17 cellular contexts compared by ENCODE assay signal in the genomic region with DNA sequence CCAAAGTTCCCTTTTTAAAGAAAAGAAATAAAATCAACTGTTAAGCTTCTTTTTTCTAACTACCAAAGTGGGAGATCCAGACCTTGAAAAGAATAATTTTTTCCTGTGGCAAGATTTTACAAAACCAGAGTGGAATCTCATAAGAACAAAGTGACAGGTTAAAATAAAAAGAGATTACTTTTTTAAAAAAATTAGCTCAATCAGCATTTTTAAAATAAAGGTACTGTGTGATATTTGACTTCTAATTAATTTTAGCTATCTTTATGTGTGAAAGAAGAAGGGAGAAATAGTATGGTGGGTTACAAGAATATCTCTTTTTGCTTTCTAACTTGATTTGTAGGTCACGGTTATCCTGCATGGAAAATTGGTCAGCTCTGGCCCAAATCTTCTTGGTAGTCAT.
A peak's percentile ranks its signal among the peaks of the same experiment; 100 is the strongest.
DNase-seq lines count a peak whose midpoint lies in the region; ATAC-seq, FAIRE-seq and TF ChIP-seq lines count a peak whose summit lies in the region.
"Had no signal": no experiment of that assay in that cellular context is flagged by ENCODE, and none has a peak within 500 bp of the region (broad histone marks: within the 10 kb centered on the region; RNA-seq: fewer than 3 reads in every experiment).

No MANE protein-coding gene starts in this region.

- no peak overlapping the region for H3K4me3 Mint-ChIP-seq in memory B cell
- H3K4me3 Mint-ChIP-seq: CD8-positive, alpha-beta T cell; H9 had no signal

- BruUV-seq in IMR-90 (replicated peaks; lab: Mats Ljungman, UMichigan): no TSS peak
- no TSS peak for BruUV-seq in K562 (replicated peaks; lab: Mats Ljungman, UMichigan)

- H3K36me3 Mint-ChIP-seq in memory B cell: peaks cover 28% of the 10 kb centered on the region

- H3K27me3 ChIP-seq in IMR-90 (ENCODE audit: control insufficient read depth, insufficient read depth, low read length): no peaks in the 10 kb centered on the region
- H3K27me3 ChIP-seq in K562 (ENCODE audit: control insufficient read depth in 2 of 2, insufficient read depth in 2 of 2, low read length in 2 of 2): no peaks in the 10 kb centered on the region

- no peak overlapping the region for H2AK9ac ChIP-seq in IMR-90 (replicated peaks; ENCODE audit: low read depth, low read length, poor library complexity)

- no peak overlapping the region for H2BK5ac ChIP-seq in IMR-90 (ENCODE audit: low read depth, low read length, poor library complexity, severe bottlenecking)

- no peak overlapping the region for H2AK5ac ChIP-seq in IMR-90 (ENCODE audit: low read depth, low read length)

- H3K4me2 ChIP-seq in A549 (no peak overlapping the region), IMR-90 (ENCODE audit: low read depth, low read length) (no peak overlapping the region), K562 (ENCODE audit: insufficient read depth, low read length) (no peak overlapping the region)

- H4K5ac ChIP-seq in IMR-90 (ENCODE audit: low read depth, low read length): no peak overlapping the region

- in situ Hi-C loops in IMR-90 (cut with MboI; ENCODE audit: low sequenced_read_pairs): no loop called here
- in situ Hi-C loops in K562 (cut with MboI): no loop called here

- H3K14ac ChIP-seq in IMR-90 (replicated peaks; ENCODE audit: low read depth, low read length): no peak overlapping the region

- H3K9me3 Mint-ChIP-seq in memory B cell: peaks cover 9% of the 10 kb centered on the region

- H3K23ac ChIP-seq in IMR-90 (ENCODE audit: low read depth, low read length): no peak overlapping the region

- FAIRE-seq in A549 (lab: Jason Lieb, UNC) (no peak), K562 (lab: Jason Lieb, UNC) (no peak), GM19239 (lab: Jason Lieb, UNC) (no peak)
- FAIRE-seq: D721Med, GM12892 had no signal

- TF ChIP-seq CTCF in A549 (IDR thresholded peaks at IDR 0.05): no peak
- TF ChIP-seq CTCF in IMR-90 (conservative IDR thresholded peaks at IDR 0.05; ENCODE audit: low read depth, low read length): no peak
- no peak for TF ChIP-seq CTCF in K562 (IDR thresholded peaks at IDR 0.05 in 2 of 3, conservative IDR thresholded peaks at IDR 0.05 in 1 of 3; ENCODE audit: insufficient read depth in 2 of 3, low read depth in 1 of 3, low read length in 3 of 3)

- TF ChIP-seq POLR2A in A549 (IDR thresholded peaks at IDR 0.05; ENCODE audit: low read length) (no peak), IMR-90 (IDR thresholded peaks at IDR 0.05; ENCODE audit: low read depth, low read length) (no peak), K562 (conservative IDR thresholded peaks at IDR 0.05) (no peak)

- H3K9ac ChIP-seq in IMR-90 (ENCODE audit: low read depth, low read length) (no peak overlapping the region), K562 (ENCODE audit: insufficient read depth in 1 of 2, low read depth in 2 of 2, low read length in 2 of 2) (no peak overlapping the region)

- H3K4me3 ChIP-seq in A549 (no peak overlapping the region), IMR-90 (ENCODE audit: insufficient read depth, low read depth, low read length) (no peak overlapping the region), K562 (no peak overlapping the region)

- H2BK20ac ChIP-seq in IMR-90 (ENCODE audit: low read depth, low read length): no peak overlapping the region

- dilution Hi-C loops in IMR-90 (cut with HindIII; ENCODE audit: low sequenced_read_pairs, unreplicated experiment): no loop called here

- H3K79me2 ChIP-seq in K562 (ENCODE audit: control insufficient read depth, insufficient read depth, low read length): no peaks in the 10 kb centered on the region

- no peak overlapping the region for H4K8ac ChIP-seq in IMR-90 (ENCODE audit: low read depth in 2 of 2, low read length in 2 of 2)

- DNase-seq in A549 (ENCODE audit: low read depth in 1 of 2, low spot score in 1 of 2) (no peak), IMR-90 (no peak), K562 (ENCODE audit: extremely low read depth in 1 of 4, low spot score in 3 of 4) (no peak), memory B cell (ENCODE audit: low spot score in 2 of 2) (no peak), islet precursor cell (no peak), GM19239 (ENCODE audit: insufficient read length, low spot score) (no peak), NK-92 (lab: John Stamatoyannopoulos, UW; ENCODE audit: unreplicated experiment) (no peak)
- DNase-seq: CD8-positive, alpha-beta T cell; DMS79 treated with DMSO at 0.1 percent for 48 hours; H9; NCI-H226; NCI-H526 treated with DMSO at 0.1 percent for 48 hours; Right ventricle myocardium superior had no signal

- intact Hi-C loops in IMR-90 (cut with micrococcal nuclease) (no loop called here), K562 (cut with micrococcal nuclease) (no loop called here)

- ATAC-seq in A549 (no peak), IMR-90 (ENCODE audit: low read depth) (no peak), K562 (no peak), memory B cell (ENCODE audit: low read depth) (no peak), GM19452 (IDR thresholded peaks at IDR 0.05; ENCODE audit: unreplicated experiment) (no peak)
- ATAC-seq: CD8-positive, alpha-beta T cell; Panc1 had no signal

- H2AFZ ChIP-seq in IMR-90 (replicated peaks; ENCODE audit: low read length, poor library complexity) (no peak overlapping the region), K562 (ENCODE audit: low read depth, low read length) (no peak overlapping the region)

- H4K20me1 ChIP-seq in IMR-90 (ENCODE audit: insufficient read depth, low read length) (no peaks in the 10 kb centered on the region), K562 (replicated peaks; ENCODE audit: control insufficient read depth, insufficient read depth, low read length) (no peaks in the 10 kb centered on the region)

- TF ChIP-seq RAD21 in A549 (conservative IDR thresholded peaks at IDR 0.05 in 1 of 2, IDR thresholded peaks at IDR 0.05 in 1 of 2): no peak
- TF ChIP-seq RAD21 in IMR-90 (IDR thresholded peaks at IDR 0.05; ENCODE audit: low read length): no peak
- TF ChIP-seq RAD21 in K562 (CRISPR knock-in tag; conservative IDR thresholded peaks at IDR 0.05 in 1 of 2, IDR thresholded peaks at IDR 0.05 in 1 of 2): no peak

- H3K9me3 ChIP-seq in A549 (no peaks in the 10 kb centered on the region), IMR-90 (ENCODE audit: control insufficient read depth, insufficient read depth, low read length) (0 out of 2 replicates have a peak, but pooled peaks cover 3% of the 10 kb centered on the region), K562 (replicated peaks; ENCODE audit: control insufficient read depth, insufficient read depth, low read depth, low read length) (peaks cover 10% of the 10 kb centered on the region)

- no peaks in the 10 kb centered on the region for H3K36me3 ChIP-seq in IMR-90 (ENCODE audit: control insufficient read depth, insufficient read depth, low read length)
- H3K36me3 ChIP-seq in K562 (ENCODE audit: control insufficient read depth, insufficient read depth, low read length): no peaks in the 10 kb centered on the region

- WGBS in A549 (ENCODE audit: missing lambda C conversion rate): 96% methylated on average over 1 of the region's 1 CpG
- no CpG with 5 or more reads among the region's 1 CpG for WGBS in IMR-90 (ENCODE audit: extremely low coverage in 2 of 2, insufficient read length in 1 of 2), 2 experiments
- 35% methylated on average over 1 of the region's 1 CpG for WGBS in K562 (ENCODE audit: insufficient coverage, low coverage, missing lambda C conversion rate)

- H3K9me1 ChIP-seq in IMR-90 (ENCODE audit: insufficient read depth, low read length) (no peaks in the 10 kb centered on the region), K562 (ENCODE audit: control insufficient read depth, insufficient read depth, low read length) (no peaks in the 10 kb centered on the region)

- peaks cover 9% of the 10 kb centered on the region for H3K4me1 Mint-ChIP-seq in memory B cell
- H3K4me1 Mint-ChIP-seq: H9 had no signal

- H3K27me3 Mint-ChIP-seq in memory B cell: no peaks in the 10 kb centered on the region

- peaks cover 12% of the 10 kb centered on the region in 2 experiments; a peak in 3 of 4 replicates for H3K79me1 ChIP-seq in IMR-90 (ENCODE audit: low read depth in 1 of 2, low read length in 2 of 2)

- no peak overlapping the region for H3K56ac ChIP-seq in IMR-90 (ENCODE audit: extremely low read depth, insufficient read depth, low read length)

- H3K4me1 ChIP-seq in A549 (peaks cover 11% of the 10 kb centered on the region; the same call in 1 of the 3 replicates), IMR-90 (ENCODE audit: control insufficient read depth, insufficient read depth, low read length) (peaks cover 11% of the 10 kb centered on the region), K562 (replicated peaks in 1 of 2; ENCODE audit: control insufficient read depth in 2 of 2, insufficient read depth in 2 of 2, low read length in 2 of 2) (no peaks in the 10 kb centered on the region)

- CTCF ChIA-PET in A549 (lab: Yijun Ruan, JAX): interaction anchor here (1.3 kb wide), 2 partner anchors 38 to 284 kb away, joined by 4 to 6 read pairs; no protein-coding TSS in a partner anchor
- CTCF ChIA-PET in IMR-90 (lab: Yijun Ruan, JAX): interaction anchor here (0.6 to 1.2 kb wide), 4 partner anchors 9 to 64 kb away, joined by 3 to 5 read pairs (median 4); no protein-coding TSS in a partner anchor
- CTCF ChIA-PET in K562 (lab: Yijun Ruan, JAX; ENCODE audit: low intra/inter-chr PET ratio): no interaction called here

- H3K4ac ChIP-seq in IMR-90 (ENCODE audit: low read depth, low read length): no peak overlapping the region

- no peak overlapping the region for H4K91ac ChIP-seq in IMR-90 (ENCODE audit: insufficient read depth, low read depth, low read length)

- no peak overlapping the region for H3K18ac ChIP-seq in IMR-90 (ENCODE audit: low read depth, low read length)

- H2BK120ac ChIP-seq in IMR-90 (ENCODE audit: low read depth, low read length): no peak overlapping the region

- TF ChIP-seq EP300 in A549 (IDR thresholded peaks at IDR 0.05) (no peak), K562 (IDR thresholded peaks at IDR 0.05; ENCODE audit: low read length) (no peak)

- H2BK15ac ChIP-seq in IMR-90 (ENCODE audit: low read depth, low read length): no peak overlapping the region

- no peak overlapping the region for H3K27ac ChIP-seq in A549
- H3K27ac ChIP-seq in IMR-90 (ENCODE audit: insufficient read depth, low read length): no peak overlapping the region
- H3K27ac ChIP-seq in K562 (ENCODE audit: extremely low read depth, low read depth, low read length): no peak overlapping the region

- H3K27ac Mint-ChIP-seq in memory B cell: peak overlapping the region; percentile 85
- H3K27ac Mint-ChIP-seq: CD8-positive, alpha-beta T cell; H9 had no signal

- POLR2A ChIA-PET in A549 (lab: Yijun Ruan, JAX): no interaction called here
- POLR2A ChIA-PET in IMR-90 (lab: Charles Lee; ENCODE audit: unreplicated experiment): no interaction called here
- POLR2A ChIA-PET in K562 (lab: Yijun Ruan, JAX): interaction anchor here (0.6 to 0.8 kb wide), 2 partner anchors 12 to 23 kb away, joined by 3 to 4 read pairs; no protein-coding TSS in a partner anchor

TF ChIP-seq in IMR-90, 13 proteins besides CTCF, POLR2A, EP300 and RAD21:
- peak; percentile 90 for TF ChIP-seq MAFK (IDR thresholded peaks at IDR 0.05; ENCODE audit: low read depth, low read length)
- no peak for TF ChIP-seq SMC3 (IDR thresholded peaks at IDR 0.05; ENCODE audit: low read depth, low read length)
- TF ChIP-seq CEBPB (IDR thresholded peaks at IDR 0.05; ENCODE audit: low read depth, low read length): no peak

TF ChIP-seq in K562, 482 proteins besides CTCF, POLR2A, EP300 and RAD21 (continues in another document):
- TF ChIP-seq ZNF586 (CRISPR knock-in tag; conservative IDR thresholded peaks at IDR 0.05) (no peak), FOXK2 (conservative IDR thresholded peaks at IDR 0.05 in 1 of 2, IDR thresholded peaks at IDR 0.05 in 1 of 2; ENCODE audit: low read depth in 2 of 2) (no peak), BRD4 (IDR thresholded peaks at IDR 0.05) (no peak)
